ENCODE assay signal across 1 cellular context in genomic region chr7:5117095-5117970, GRCh38.
TF ChIP-seq lines count a peak whose summit lies in the region.

No MANE protein-coding gene starts in this region.

TF ChIP-seq in GM23338, 12 proteins besides CTCF, POLR2A, EP300 and RAD21 (continued from another document):
- no peak for TF ChIP-seq ZNF462 (CRISPR knock-in tag; IDR thresholded peaks at IDR 0.05)
- no peak for TF ChIP-seq JUNB (IDR thresholded peaks at IDR 0.05; ENCODE audit: unreplicated experiment)
- TF ChIP-seq REST (IDR thresholded peaks at IDR 0.05; ENCODE audit: unreplicated experiment), result no peak
- no peak for TF ChIP-seq EZH2phosphoT487 (IDR thresholded peaks at IDR 0.05; ENCODE audit: unreplicated experiment)
- no peak for TF ChIP-seq ZNF114 (CRISPR knock-in tag; IDR thresholded peaks at IDR 0.05)
TF ChIP-seq in GM23338: peak in this region for 0.
